Comparison of ENCODE assay signal across 13 cellular contexts in the genomic region with DNA sequence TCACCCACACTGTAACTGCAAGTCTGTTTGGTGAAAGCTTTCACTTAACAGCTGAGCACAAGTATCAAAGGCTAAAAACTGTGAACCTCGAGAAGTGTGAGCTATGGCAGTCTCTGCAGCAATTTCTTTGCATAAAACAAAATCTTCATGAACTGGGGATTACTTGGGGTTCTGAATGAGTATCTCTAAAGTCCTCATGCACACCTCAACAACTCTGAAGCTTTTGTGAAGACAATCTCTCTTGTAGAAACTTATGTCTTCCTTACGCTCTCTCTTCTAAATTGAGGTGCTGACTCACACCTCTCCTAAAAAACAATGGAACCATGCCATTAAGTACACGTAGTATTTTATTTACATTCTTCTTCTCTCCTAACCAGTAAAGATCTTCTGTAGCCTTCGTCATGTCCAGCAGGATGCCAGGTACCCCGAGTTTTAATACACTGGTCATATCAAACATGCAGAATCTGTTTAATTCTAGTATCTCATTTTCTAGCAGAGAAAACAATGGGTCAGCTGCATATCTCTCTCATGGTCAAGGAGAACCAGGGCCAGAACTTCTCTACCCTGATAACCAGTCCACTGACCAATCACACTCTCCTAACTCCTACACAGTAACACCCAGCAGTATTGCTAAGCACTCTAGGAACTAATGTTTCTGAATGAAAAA.
A peak's percentile ranks its signal among the peaks of the same experiment; 100 is the strongest.
DNase-seq lines count a peak whose midpoint lies in the region; ATAC-seq, FAIRE-seq and TF ChIP-seq lines count a peak whose summit lies in the region.
"Had no signal": no experiment of that assay in that cellular context is flagged by ENCODE, and none has a peak within 500 bp of the region (broad histone marks: within the 10 kb centered on the region; RNA-seq: fewer than 3 reads in every experiment).

No MANE protein-coding gene starts in this region.

- no peaks in the 10 kb centered on the region for H3K9me3 ChIP-seq in HUES6 (ENCODE audit: control insufficient read depth, insufficient read depth, low read depth, low read length)
- no peaks in the 10 kb centered on the region for H3K9me3 ChIP-seq in keratinocyte (ENCODE audit: control insufficient read depth, low read depth, low read length)

- H3K79me2 ChIP-seq in keratinocyte (ENCODE audit: control insufficient read depth, insufficient read depth, low read length), result peaks cover 27% of the 10 kb centered on the region

- TF ChIP-seq CTCF in bronchial epithelial cell (IDR thresholded peaks at IDR 0.05; ENCODE audit: insufficient read depth, low read length, severe bottlenecking), result no peak
- no peak for TF ChIP-seq CTCF in keratinocyte (optimal IDR thresholded peaks at IDR 0.05 in 1 of 3, IDR thresholded peaks at IDR 0.05 in 1 of 3, conservative IDR thresholded peaks at IDR 0.05 in 1 of 3; ENCODE audit: extremely low read depth in 1 of 3, insufficient read depth in 2 of 3, low read length in 3 of 3)

- DNase-seq in ACHN, result peak; percentile 57
- peak; percentile 89 for DNase-seq in bronchial epithelial cell (ENCODE audit: low read depth)
- no peak for DNase-seq in keratinocyte (ENCODE audit: low read depth, low spot score)
- DNase-seq in NCI-H446 (lab: John Stamatoyannopoulos, UW), result no peak
- DNase-seq in NCI-H524 treated with DMSO at 0.1 percent for 48 hours (lab: John Stamatoyannopoulos, UW), result no peak
- DNase-seq in NCI-H446 treated with DMSO at 0.1 percent for 48 hours (lab: John Stamatoyannopoulos, UW), result no peak
- DNase-seq: CD4-positive, CD25-positive, alpha-beta regulatory T cell; central memory CD4-positive, alpha-beta T cell; stimulated activated CD4-positive, alpha-beta T cell treated with anti-CD3 and anti-CD28 coated beads, Interleukin-15, amount 100 ng/mL, for 24 hours; stimulated activated naive B cell treated with anti-CD40 and anti-IgM and Interleukin-4, amounts not matched to agents 10 μg/mL and 1 μg/mL and 100 μg/mL, for 72 hours had no signal

- H3K4me2 ChIP-seq in keratinocyte (ENCODE audit: control insufficient read depth, extremely low read depth, insufficient read depth, low read depth, low read length), result peak overlapping the region; percentile 99
- H3K4me2 ChIP-seq: KMS-11 had no signal

- FAIRE-seq in bronchial epithelial cell (lab: Jason Lieb, UNC) (no peak), keratinocyte (lab: Jason Lieb, UNC) (peak; percentile 87)

- H3K9ac ChIP-seq in HUES6 (ENCODE audit: low read length), result no peak overlapping the region
- H3K9ac ChIP-seq in keratinocyte (ENCODE audit: control insufficient read depth, extremely low read depth, insufficient read depth, low read length), result peak overlapping the region; percentile 57
- H3K9ac ChIP-seq: KMS-11 had no signal

- H3K4me1 ChIP-seq in HUES6 (ENCODE audit: control insufficient read depth, insufficient read depth, low read length), result peaks cover 45% of the 10 kb centered on the region
- peaks cover 36% of the 10 kb centered on the region for H3K4me1 ChIP-seq in keratinocyte (ENCODE audit: control insufficient read depth, extremely low read depth, insufficient read depth, low read length)

- no peak overlapping the region for H2AFZ ChIP-seq in keratinocyte (ENCODE audit: control insufficient read depth, low read length)

- in situ Hi-C loops in ACHN (cut with HindIII; ENCODE audit: low pct_ligation_motif_present, low pct_unique_long_range_greater_than_20kb, low sequenced_read_pairs), result no loop called here

- H4K20me1 ChIP-seq in keratinocyte (ENCODE audit: control insufficient read depth, extremely low read depth, insufficient read depth, low read length), result peaks cover 2% of the 10 kb centered on the region

- H3K27me3 ChIP-seq in HUES6 (ENCODE audit: control insufficient read depth, insufficient read depth, low read length) (no peaks in the 10 kb centered on the region), bronchial epithelial cell (ENCODE audit: control insufficient read depth, insufficient read depth, low read length) (no peaks in the 10 kb centered on the region), keratinocyte (ENCODE audit: control insufficient read depth, extremely low read depth, insufficient read depth, low read length) (no peaks in the 10 kb centered on the region)

- no peak for ATAC-seq in HG03571 (IDR thresholded peaks at IDR 0.05; ENCODE audit: unreplicated experiment)
- ATAC-seq: stimulated activated naive B cell treated with anti-CD40 and anti-IgM and Interleukin-4, amounts not matched to agents 10 μg/mL and 1 μg/mL and 100 μg/mL, for 72 hours had no signal

- H3K4me3 ChIP-seq in HUES6 (ENCODE audit: low read depth, low read length) (no peak overlapping the region), bronchial epithelial cell (ENCODE audit: low read depth, low read length) (no peak overlapping the region), keratinocyte (ENCODE audit: control insufficient read depth in 2 of 3, extremely low read depth in 1 of 3, insufficient read depth in 2 of 3, low read depth in 1 of 3, low read length in 3 of 3) (peak overlapping the region in 2 of 3 experiments; percentile 66 to 70)

- dilution Hi-C loops in keratinocyte (cut with MboI; ENCODE audit: extremely low pct_ligation_motif_present, low sequenced_read_pairs), result no loop called here

- peak overlapping the region; percentile 1 for H3K27ac ChIP-seq in HUES6 (ENCODE audit: low read depth, low read length)
- peak overlapping the region; percentile 84 for H3K27ac ChIP-seq in keratinocyte (ENCODE audit: control insufficient read depth, insufficient read depth, low read length)
- H3K27ac ChIP-seq: KMS-11 had no signal

- no peaks in the 10 kb centered on the region for H3K9me1 ChIP-seq in keratinocyte (ENCODE audit: control insufficient read depth, extremely low read depth, insufficient read depth, low read length)

- peaks cover 11% of the 10 kb centered on the region for H3K36me3 ChIP-seq in HUES6 (ENCODE audit: control insufficient read depth, insufficient read depth, low read length)
- peaks cover 2% of the 10 kb centered on the region for H3K36me3 ChIP-seq in bronchial epithelial cell (ENCODE audit: control insufficient read depth, insufficient read depth, low read length)
- H3K36me3 ChIP-seq in keratinocyte (ENCODE audit: control insufficient read depth in 2 of 2, extremely low read depth in 1 of 2, insufficient read depth in 2 of 2, low read length in 2 of 2), result peaks cover 6% of the 10 kb centered on the region in 2 experiments

Comparison
In these comparisons a context has a peak if more than half of its experiments do, and no peak if none do; other contexts are left out.
1. DNase-seq: peak in ACHN (single experiment) and bronchial epithelial cell (single experiment); none in keratinocyte (single experiment), NCI-H446 (0 of 2), NCI-H524 treated with DMSO at 0.1 percent for 48 hours (single experiment) and NCI-H446 treated with DMSO at 0.1 percent for 48 hours (single experiment).
2. H3K4me3 ChIP-seq: peak in keratinocyte (2 of 3); none in HUES6 (single experiment) and bronchial epithelial cell (single experiment).